In genomic region chr3:197527569-197527968, GRCh38 we compare ENCODE assay signal across 15 cellular contexts. TPM values are rescaled to one million over a fixed set of nuclear protein-coding genes. Genes with fewer than 3 reads are reported as not detected.
A peak's percentile ranks its signal among the peaks of the same experiment; 100 is the strongest.
DNase-seq lines count a peak whose midpoint lies in the region; ATAC-seq and TF ChIP-seq lines count a peak whose summit lies in the region.
"Had no signal": no experiment of that assay in that cellular context is flagged by ENCODE, and none has a peak within 500 bp of the region (broad histone marks: within the 10 kb centered on the region; RNA-seq: fewer than 3 reads in every experiment).

No MANE protein-coding gene starts in this region.

- no peak overlapping the region for H4K5ac ChIP-seq in mesendoderm (ENCODE audit: low read length)

- no peak overlapping the region for H3K4me2 ChIP-seq in mesendoderm (ENCODE audit: low read length)

- H3K56ac ChIP-seq in mesendoderm (ENCODE audit: low read length): no peak overlapping the region

- no peaks in the 10 kb centered on the region for H3K4me1 Mint-ChIP-seq in activated CD8-positive, alpha-beta T cell treated with anti-CD3 and anti-CD28 coated beads, Interleukin-2, amount 10 ng/mL, durations not matched to agents 7 days and 5 days (ENCODE audit: low read depth)
- peaks cover 2% of the 10 kb centered on the region for H3K4me1 Mint-ChIP-seq in activated CD8-positive, alpha-beta T cell treated with anti-CD3 and anti-CD28 coated beads for 36 hours (ENCODE audit: low read depth)
- H3K4me1 Mint-ChIP-seq in endodermal cell (peaks cover 19% of the 10 kb centered on the region), type B pancreatic cell (ENCODE audit: unreplicated experiment) (peaks cover 6% of the 10 kb centered on the region), MCF 10A (ENCODE audit: insufficient read depth, unreplicated experiment) (peaks cover 6% of the 10 kb centered on the region)
- H3K4me1 Mint-ChIP-seq: CD14-positive monocyte; CD8-positive, alpha-beta memory T cell; IgD-negative memory B cell had no signal

- peak overlapping the region; percentile 21 for H3K27ac Mint-ChIP-seq in activated CD8-positive, alpha-beta T cell treated with anti-CD3 and anti-CD28 coated beads, Interleukin-2, amount 10 ng/mL, durations not matched to agents 7 days and 5 days
- no peak overlapping the region for H3K27ac Mint-ChIP-seq in activated CD8-positive, alpha-beta T cell treated with anti-CD3 and anti-CD28 coated beads for 36 hours
- H3K27ac Mint-ChIP-seq in endodermal cell (peak overlapping the region; percentile 74), type B pancreatic cell (peak overlapping the region; percentile 66), MCF 10A (ENCODE audit: low read depth, unreplicated experiment) (no peak overlapping the region)
- H3K27ac Mint-ChIP-seq: IgD-negative memory B cell had no signal

- no peaks in the 10 kb centered on the region for H3K79me2 ChIP-seq in mesendoderm (ENCODE audit: control insufficient read depth, insufficient read depth, low read length)

- H3K9ac ChIP-seq in endodermal cell (ENCODE audit: extremely low read depth, low read length, poor library complexity, severe bottlenecking) (no peak overlapping the region), mesendoderm (ENCODE audit: low read length) (no peak overlapping the region)
- H3K9ac ChIP-seq: GM23248 had no signal

- H3K27ac ChIP-seq in endodermal cell (ENCODE audit: low read depth, low read length) (no peak overlapping the region), mesendoderm (ENCODE audit: low read depth, low read length) (no peak overlapping the region)
- H3K27ac ChIP-seq: 22Rv1, GM23248 had no signal

- no peak overlapping the region for H4K8ac ChIP-seq in mesendoderm (ENCODE audit: low read depth, low read length)

- peaks cover 80% of the 10 kb centered on the region for H3K36me3 Mint-ChIP-seq in activated CD8-positive, alpha-beta T cell treated with anti-CD3 and anti-CD28 coated beads, Interleukin-2, amount 10 ng/mL, durations not matched to agents 7 days and 5 days (ENCODE audit: low read depth)
- peaks cover 53% of the 10 kb centered on the region for H3K36me3 Mint-ChIP-seq in activated CD8-positive, alpha-beta T cell treated with anti-CD3 and anti-CD28 coated beads for 36 hours (ENCODE audit: low read depth)
- H3K36me3 Mint-ChIP-seq in endodermal cell (ENCODE audit: low read depth): peaks cover 48% of the 10 kb centered on the region
- H3K36me3 Mint-ChIP-seq in type B pancreatic cell: peaks cover 24% of the 10 kb centered on the region
- peaks cover 40% of the 10 kb centered on the region for H3K36me3 Mint-ChIP-seq in MCF 10A (ENCODE audit: insufficient read depth, unreplicated experiment)

- H3K4me3 ChIP-seq in endodermal cell (ENCODE audit: low read length) (no peak overlapping the region), mesendoderm (ENCODE audit: low read length) (no peak overlapping the region)
- H3K4me3 ChIP-seq: GM23248 had no signal

- H2BK5ac ChIP-seq in mesendoderm (ENCODE audit: low read length): peak overlapping the region; percentile 14

- no peak overlapping the region for H3K18ac ChIP-seq in mesendoderm (ENCODE audit: low read length)

- CTCF ChIA-PET in activated CD8-positive, alpha-beta T cell treated with anti-CD3 and anti-CD28 coated beads, Interleukin-2, amount 10 ng/mL, durations not matched to agents 7 days and 5 days (lab: Charles Lee): no interaction called here
- CTCF ChIA-PET in activated CD8-positive, alpha-beta T cell treated with anti-CD3 and anti-CD28 coated beads for 36 hours (lab: Charles Lee): interaction anchor here (0.9 kb wide), 1 partner anchor 26 kb away, joined by 3 read pairs; no protein-coding TSS in a partner anchor
- CTCF ChIA-PET in MCF 10A (lab: Yijun Ruan, JAX): no interaction called here

- ATAC-seq in activated CD8-positive, alpha-beta T cell treated with anti-CD3 and anti-CD28 coated beads, Interleukin-2, amount 10 ng/mL, durations not matched to agents 7 days and 5 days: no peak
- no peak for ATAC-seq in activated CD8-positive, alpha-beta T cell treated with anti-CD3 and anti-CD28 coated beads for 36 hours

- H3K23ac ChIP-seq in mesendoderm (ENCODE audit: low read length): no peak overlapping the region

- intact Hi-C loops in activated CD8-positive, alpha-beta T cell treated with anti-CD3 and anti-CD28 coated beads for 36 hours (cut with micrococcal nuclease): no loop called here
- intact Hi-C loops in MCF 10A (cut with micrococcal nuclease): no loop called here

- no peak overlapping the region for H2BK15ac ChIP-seq in mesendoderm (replicated peaks; ENCODE audit: low read depth)

- no peak overlapping the region for H3K4ac ChIP-seq in mesendoderm (ENCODE audit: low read depth, low read length)

- no peaks in the 10 kb centered on the region for H3K9me3 ChIP-seq in endodermal cell (ENCODE audit: control insufficient read depth, low read length)
- H3K9me3 ChIP-seq: Caco-2 had no signal

- H2BK120ac ChIP-seq in mesendoderm (ENCODE audit: low read depth, low read length): no peak overlapping the region

- no peak for DNase-seq in activated CD8-positive, alpha-beta T cell treated with anti-CD3 and anti-CD28 coated beads, Interleukin-2, amount 10 ng/mL, durations not matched to agents 7 days and 5 days
- no peak for DNase-seq in activated CD8-positive, alpha-beta T cell treated with anti-CD3 and anti-CD28 coated beads for 36 hours
- peak; percentile 41 for DNase-seq in endodermal cell
- DNase-seq in mesendoderm: no peak
- DNase-seq in type B pancreatic cell (ENCODE audit: extremely low spot score, unreplicated experiment): no peak
- no peak for DNase-seq in GOT3 (lab: John Stamatoyannopoulos, UW)
- no peak for DNase-seq in MCF 10A (ENCODE audit: unreplicated experiment)
- DNase-seq: Caco-2; CD8-positive, alpha-beta memory T cell; DMS53; GF-D8; GM23248 had no signal

- no peaks in the 10 kb centered on the region for H3K9me3 Mint-ChIP-seq in activated CD8-positive, alpha-beta T cell treated with anti-CD3 and anti-CD28 coated beads, Interleukin-2, amount 10 ng/mL, durations not matched to agents 7 days and 5 days (ENCODE audit: insufficient read depth)
- no peaks in the 10 kb centered on the region for H3K9me3 Mint-ChIP-seq in activated CD8-positive, alpha-beta T cell treated with anti-CD3 and anti-CD28 coated beads for 36 hours
- H3K9me3 Mint-ChIP-seq in endodermal cell (no peaks in the 10 kb centered on the region), type B pancreatic cell (no peaks in the 10 kb centered on the region), MCF 10A (ENCODE audit: unreplicated experiment) (no peaks in the 10 kb centered on the region)
- H3K9me3 Mint-ChIP-seq: CD14-positive monocyte; CD8-positive, alpha-beta memory T cell; IgD-negative memory B cell had no signal

- no TSS peak for BruUV-seq in MCF 10A (replicated peaks; lab: Mats Ljungman, UMichigan)

- H3K27me3 Mint-ChIP-seq in activated CD8-positive, alpha-beta T cell treated with anti-CD3 and anti-CD28 coated beads, Interleukin-2, amount 10 ng/mL, durations not matched to agents 7 days and 5 days (ENCODE audit: low read depth): no peaks in the 10 kb centered on the region
- no peaks in the 10 kb centered on the region for H3K27me3 Mint-ChIP-seq in activated CD8-positive, alpha-beta T cell treated with anti-CD3 and anti-CD28 coated beads for 36 hours
- H3K27me3 Mint-ChIP-seq in endodermal cell (ENCODE audit: insufficient read depth) (peaks cover 3% of the 10 kb centered on the region), type B pancreatic cell (no peaks in the 10 kb centered on the region), MCF 10A (ENCODE audit: insufficient read depth, unreplicated experiment) (no peaks in the 10 kb centered on the region)
- H3K27me3 Mint-ChIP-seq: CD8-positive, alpha-beta memory T cell; IgD-negative memory B cell had no signal

- H3K36me3 ChIP-seq in endodermal cell (ENCODE audit: control insufficient read depth, insufficient read depth, low read length) (no peaks in the 10 kb centered on the region), mesendoderm (ENCODE audit: control insufficient read depth, insufficient read depth, low read length) (no peaks in the 10 kb centered on the region)

- peak overlapping the region; percentile 45 for H2AK5ac ChIP-seq in mesendoderm (ENCODE audit: low read length)

- POLR2A ChIA-PET in activated CD8-positive, alpha-beta T cell treated with anti-CD3 and anti-CD28 coated beads, Interleukin-2, amount 10 ng/mL, durations not matched to agents 7 days and 5 days (lab: Charles Lee): no interaction called here
- POLR2A ChIA-PET in activated CD8-positive, alpha-beta T cell treated with anti-CD3 and anti-CD28 coated beads for 36 hours (lab: Charles Lee): interaction anchor here (0.6 to 1.8 kb wide), 3 partner anchors 11 to 28 kb away, joined by 4 to 5 read pairs (median 5); partner anchors contain the start of gene BDH1
- POLR2A ChIA-PET in MCF 10A (lab: Yijun Ruan, JAX): interaction anchor here (0.7 kb wide), 1 partner anchor 589 kb away, joined by 3 read pairs; no protein-coding TSS in a partner anchor

- H3K79me1 ChIP-seq in mesendoderm (ENCODE audit: low read length): no peaks in the 10 kb centered on the region

- H3K4me1 ChIP-seq in endodermal cell (ENCODE audit: control insufficient read depth, insufficient read depth, low read length) (no peaks in the 10 kb centered on the region), mesendoderm (ENCODE audit: control insufficient read depth, low read depth, low read length) (peaks cover 6% of the 10 kb centered on the region)

- H3K27me3 ChIP-seq in endodermal cell (ENCODE audit: control insufficient read depth, insufficient read depth, low read length, poor library complexity, severe bottlenecking) (peaks cover 11% of the 10 kb centered on the region), mesendoderm (ENCODE audit: insufficient read depth, low read length, poor library complexity) (no peaks in the 10 kb centered on the region)

- no peak for TF ChIP-seq CTCF in activated CD8-positive, alpha-beta T cell treated with anti-CD3 and anti-CD28 coated beads for 36 hours (IDR thresholded peaks at IDR 0.05)
- TF ChIP-seq CTCF in endodermal cell (conservative IDR thresholded peaks at IDR 0.05) (no peak), type B pancreatic cell (conservative IDR thresholded peaks at IDR 0.05) (no peak), MCF 10A (IDR thresholded peaks at IDR 0.05; ENCODE audit: unreplicated experiment) (no peak)

- H3K4me3 Mint-ChIP-seq in activated CD8-positive, alpha-beta T cell treated with anti-CD3 and anti-CD28 coated beads, Interleukin-2, amount 10 ng/mL, durations not matched to agents 7 days and 5 days: no peak overlapping the region
- H3K4me3 Mint-ChIP-seq in activated CD8-positive, alpha-beta T cell treated with anti-CD3 and anti-CD28 coated beads for 36 hours: no peak overlapping the region
- H3K4me3 Mint-ChIP-seq in endodermal cell (no peak overlapping the region), type B pancreatic cell (no peak overlapping the region), MCF 10A (ENCODE audit: unreplicated experiment) (no peak overlapping the region)
- H3K4me3 Mint-ChIP-seq: CD14-positive monocyte; CD8-positive, alpha-beta memory T cell; IgD-negative memory B cell had no signal

- WGBS in endodermal cell (ENCODE audit: insufficient coverage in 1 of 2, insufficient read length in 1 of 2), 2 experiments: 80 to 88% methylated on average over 5 of the region's 5 CpGs
- WGBS in mesendoderm (ENCODE audit: extremely low coverage, insufficient coverage, low lambda C conversion rate): no CpG with 5 or more reads among the region's 5 CpGs

RNA-seq across cellular contexts. Expression of gene BDH1, which starts 28.2 kb away (rescaled TPM):
- total RNA-seq in activated CD8-positive, alpha-beta T cell treated with anti-CD3 and anti-CD28 coated beads, Interleukin-2, amount 10 ng/mL, durations not matched to agents 7 days and 5 days: 100 to 1,000 TPM; 166 to 171 TPM
- total RNA-seq in activated CD8-positive, alpha-beta T cell treated with anti-CD3 and anti-CD28 coated beads for 36 hours: 100 to 1,000 TPM; 118 to 126 TPM
- total RNA-seq in endodermal cell: 10 to 100 TPM; 32.5 to 49.0 TPM
- 11.3 TPM for polyA plus RNA-seq in endodermal cell (2013, experiment 1 of 2)
- polyA plus RNA-seq in endodermal cell (2013, experiment 2 of 2): 8.7 TPM
- 7.9 TPM for polyA plus RNA-seq in mesendoderm (2013, experiment 1 of 2)
- 8.5 TPM for polyA plus RNA-seq in mesendoderm (2013, experiment 2 of 2)
- 32.0 and 56.1 TPM in 2 replicates for total RNA-seq in type B pancreatic cell (ENCODE audit: low replicate concordance)
- total RNA-seq in MCF 10A (2022): 38.6 and 41.9 TPM in 2 replicates

Comparison
In these comparisons a context has a peak if more than half of its experiments do, and no peak if none do; other contexts are left out.
1. H3K27ac Mint-ChIP-seq: peak in activated CD8-positive, alpha-beta T cell treated with anti-CD3 and anti-CD28 coated beads, Interleukin-2, amount 10 ng/mL, durations not matched to agents 7 days and 5 days (single experiment), endodermal cell (single experiment) and type B pancreatic cell (single experiment); none in activated CD8-positive, alpha-beta T cell treated with anti-CD3 and anti-CD28 coated beads for 36 hours (single experiment) and MCF 10A (single experiment).